ENCODE assay signal across 10 cellular contexts in the genomic region with DNA sequence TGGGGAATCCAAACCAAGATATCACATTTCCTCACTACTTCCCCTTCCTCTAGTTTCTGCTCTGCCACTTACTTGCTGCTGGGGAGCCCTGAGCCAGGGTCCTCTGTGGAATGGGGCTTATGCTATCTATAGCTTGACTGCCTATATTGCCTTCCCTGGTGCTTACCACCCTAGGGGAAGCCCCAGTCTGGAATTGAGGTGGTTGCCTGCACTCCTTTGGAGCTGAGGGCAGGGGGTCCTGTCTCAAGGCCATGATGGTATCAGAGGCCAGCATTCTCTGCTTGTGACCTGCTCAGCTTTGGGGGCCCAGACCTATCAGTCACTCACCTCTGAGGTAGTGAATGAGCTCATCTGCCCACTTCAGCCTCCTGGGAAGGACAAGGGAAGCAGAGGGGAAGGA. TPM values are rescaled to one million over a fixed set of nuclear protein-coding genes. Genes with fewer than 3 reads are reported as not detected.
"Had no signal": no experiment of that assay in that cellular context is flagged by ENCODE, and none has a peak within 500 bp of the region (broad histone marks: within the 10 kb centered on the region; RNA-seq: fewer than 3 reads in every experiment).

No MANE protein-coding gene starts in this region.

- H2AFZ ChIP-seq: GM23338 had no signal

- FAIRE-seq: HepG2 had no signal

- H3K4me2 ChIP-seq: GM23338 had no signal

- H3K36me3 ChIP-seq: HAP-1 had no signal

- H3K4me3 ChIP-seq: GM23338, HAP-1 had no signal

- ATAC-seq: GM23338, HCT116, HepG2 had no signal

- H3K27ac Mint-ChIP-seq: GM23338, HFFc6, IgD-negative memory B cell had no signal

- DNase-seq: H7, HFFc6 had no signal

- H3K4me3 Mint-ChIP-seq: GM23338, HFFc6 had no signal

- H3K27ac ChIP-seq: HL-60 had no signal

RNA-seq across cellular contexts. Expression of gene INMT, which starts 29.3 kb away (rescaled TPM):
- total RNA-seq: HepG2, HFFc6, HT1080 had no signal
- polyA plus RNA-seq: HepG2, IgD-negative memory B cell had no signal

RNA-seq across cellular contexts. Expression of gene CRHR2, which starts 40.4 kb away (rescaled TPM):
- total RNA-seq: H4, H7, HepG2, HFFc6, HT1080 had no signal
- polyA plus RNA-seq: HepG2, IgD-negative memory B cell had no signal

RNA-seq across cellular contexts. Expression of gene MINDY4, which starts 48.5 kb away (rescaled TPM):
- total RNA-seq: HepG2 had no signal
- polyA plus RNA-seq: HepG2 had no signal
